Comparison of ENCODE assay signal across 8 cellular contexts in the genomic region with DNA sequence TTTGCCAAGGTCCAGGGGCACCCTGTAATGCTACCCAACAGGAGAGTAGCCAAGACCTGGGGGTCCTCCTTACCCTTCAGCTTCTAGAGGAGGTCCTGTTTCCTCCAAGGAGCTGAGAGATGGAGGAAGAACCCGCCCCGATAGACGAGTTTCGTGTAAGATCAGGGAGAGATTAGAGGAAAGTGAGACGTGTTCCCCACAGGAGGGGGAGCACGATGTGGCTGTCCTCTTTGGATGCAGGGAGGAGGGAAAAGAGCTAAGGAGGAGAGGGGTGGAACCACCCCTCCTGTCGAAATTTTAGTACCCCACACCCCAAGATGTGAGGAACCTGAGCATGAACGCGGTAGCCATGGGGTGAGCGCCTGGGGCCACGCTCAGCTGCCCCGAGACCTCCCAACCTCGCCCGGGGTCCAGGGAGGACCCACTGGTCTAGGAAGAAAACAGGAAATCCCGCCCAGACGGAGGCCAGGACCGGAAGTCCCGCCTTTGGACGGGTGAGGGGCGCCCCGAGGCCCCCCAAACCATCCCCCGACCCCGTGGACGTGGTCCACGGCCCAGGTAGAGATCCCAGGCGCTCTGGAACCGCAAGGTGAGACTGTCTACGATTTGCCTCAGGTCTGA. TPM values are rescaled to one million over a fixed set of nuclear protein-coding genes. Genes with fewer than 3 reads are reported as not detected.
DNase-seq lines count a peak whose midpoint lies in the region; ATAC-seq and TF ChIP-seq lines count a peak whose summit lies in the region.

No MANE protein-coding gene starts in this region.

- intact Hi-C loops in sigmoid colon (cut with DNase I) = loop anchor here (1.0 to 5.0 kb wide), 6 partner anchors 59 to 424 kb away; a partner anchor contains a TSS

- H3K27ac ChIP-seq in HEK293 (ENCODE audit: extremely low read depth, low read depth, low read length) = peak overlapping the region; percentile 94
- H3K27ac ChIP-seq in RWPE2 (ENCODE audit: poor library complexity, severe bottlenecking) = peak overlapping the region; percentile 81
- H3K27ac ChIP-seq in adipose tissue (ENCODE audit: low read depth, low read length) = peak overlapping the region; percentile 82
- peak overlapping the region; percentile 92 to 100 (median 96) for H3K27ac ChIP-seq in sigmoid colon

- POLR2A ChIA-PET in HEK293 (lab: Yijun Ruan, JAX) = interaction anchor here (0.7 to 4.8 kb wide), 15 partner anchors 8 to 235 kb away, joined by 3 to 41 read pairs (median 6); a partner anchor contains a TSS

- ATAC-seq in RWPE2 (ENCODE audit: low read depth) (no peak), GM21423 (IDR thresholded peaks at IDR 0.05; ENCODE audit: unreplicated experiment) (no peak)

- TF ChIP-seq CTCF in HEK293 (tag by site-specific recombination; IDR thresholded peaks at IDR 0.05) (no peak), RWPE2 (IDR thresholded peaks at IDR 0.05; ENCODE audit: poor library complexity, severe bottlenecking) (no peak), sigmoid colon (IDR thresholded peaks at IDR 0.05) (no peak)

- no peaks in the 10 kb centered on the region for H3K27me3 ChIP-seq in RWPE2 (ENCODE audit: insufficient read depth, poor library complexity, severe bottlenecking)
- H3K27me3 ChIP-seq in sigmoid colon = no peaks in the 10 kb centered on the region

- 0 to 1% (median 1%) methylated on average over 25 to 28 of the region's 28 CpGs for WGBS in adipose tissue, 3 donors
- WGBS in sigmoid colon, 2 donors = 1% methylated on average over 28 of the region's 28 CpGs

- no peak for TF ChIP-seq EP300 in sigmoid colon (IDR thresholded peaks at IDR 0.05)

- H3K4me1 ChIP-seq in HEK293 (ENCODE audit: control insufficient read depth, insufficient read depth, low read length) = peaks cover 9% of the 10 kb centered on the region
- no peaks in the 10 kb centered on the region for H3K4me1 ChIP-seq in RWPE2 (ENCODE audit: insufficient read depth, poor library complexity, severe bottlenecking)
- H3K4me1 ChIP-seq in sigmoid colon = peaks cover 0 to 34% (median 29%) of the 10 kb centered on the region in 4 donors

- H3K36me3 ChIP-seq in HEK293 (ENCODE audit: control insufficient read depth in 2 of 2, insufficient read depth in 1 of 2, low read length in 2 of 2) = peaks cover 3 to 43% of the 10 kb centered on the region in 2 experiments; a peak in 2 of 3 replicates
- peaks cover 12% of the 10 kb centered on the region for H3K36me3 ChIP-seq in RWPE2 (ENCODE audit: low read depth)
- H3K36me3 ChIP-seq in sigmoid colon = peaks cover 14 to 43% (median 19%) of the 10 kb centered on the region in 4 donors

- CTCF ChIA-PET in HEK293 (lab: Yijun Ruan, JAX) = interaction anchor here (0.6 kb wide), 2 partner anchors 59 to 271 kb away, joined by 3 read pairs; no protein-coding TSS in a partner anchor

- no peaks in the 10 kb centered on the region for H3K9me3 ChIP-seq in HEK293 (ENCODE audit: control insufficient read depth, insufficient read depth, low read depth, low read length)
- no peaks in the 10 kb centered on the region for H3K9me3 ChIP-seq in RWPE2 (ENCODE audit: severe bottlenecking)
- H3K9me3 ChIP-seq in sigmoid colon = no peaks in the 10 kb centered on the region

- peak; percentile 74 for DNase-seq in Ammon's horn (ENCODE audit: low spot score)
- DNase-seq in RWPE2 (ENCODE audit: low spot score) = no peak
- DNase-seq in hepatic stellate cell (ENCODE audit: low spot score) = peak; percentile 53
- DNase-seq in sigmoid colon = peak; percentile 85
- no peak for DNase-seq in GM19238 (ENCODE audit: insufficient read length, low spot score)

- no peak for TF ChIP-seq POLR2A in sigmoid colon (IDR thresholded peaks at IDR 0.05)

- H3K4me3 ChIP-seq in HEK293 (ENCODE audit: low read depth, low read length) = peak overlapping the region; percentile 79
- peak overlapping the region; percentile 88 for H3K4me3 ChIP-seq in RWPE2 (ENCODE audit: severe bottlenecking)
- H3K4me3 ChIP-seq in sigmoid colon = peak overlapping the region; percentile 61 to 100 (median 91)

TF ChIP-seq in HEK293, 187 proteins besides CTCF, POLR2A, EP300 and RAD21 (continues in another document):
- no peak for TF ChIP-seq GFI1B (tag by site-specific recombination; IDR thresholded peaks at IDR 0.05)
- 0 out of 2 replicates have a peak, but pooled peaks have one; percentile 9 for TF ChIP-seq RBAK (tag by site-specific recombination; IDR thresholded peaks at IDR 0.05)
- TF ChIP-seq ZBTB7A (tag by site-specific recombination; IDR thresholded peaks at IDR 0.05; ENCODE audit: low read depth) = peak; percentile 97; the same call in 1 of the 2 replicates
- TF ChIP-seq, protein P1, sequence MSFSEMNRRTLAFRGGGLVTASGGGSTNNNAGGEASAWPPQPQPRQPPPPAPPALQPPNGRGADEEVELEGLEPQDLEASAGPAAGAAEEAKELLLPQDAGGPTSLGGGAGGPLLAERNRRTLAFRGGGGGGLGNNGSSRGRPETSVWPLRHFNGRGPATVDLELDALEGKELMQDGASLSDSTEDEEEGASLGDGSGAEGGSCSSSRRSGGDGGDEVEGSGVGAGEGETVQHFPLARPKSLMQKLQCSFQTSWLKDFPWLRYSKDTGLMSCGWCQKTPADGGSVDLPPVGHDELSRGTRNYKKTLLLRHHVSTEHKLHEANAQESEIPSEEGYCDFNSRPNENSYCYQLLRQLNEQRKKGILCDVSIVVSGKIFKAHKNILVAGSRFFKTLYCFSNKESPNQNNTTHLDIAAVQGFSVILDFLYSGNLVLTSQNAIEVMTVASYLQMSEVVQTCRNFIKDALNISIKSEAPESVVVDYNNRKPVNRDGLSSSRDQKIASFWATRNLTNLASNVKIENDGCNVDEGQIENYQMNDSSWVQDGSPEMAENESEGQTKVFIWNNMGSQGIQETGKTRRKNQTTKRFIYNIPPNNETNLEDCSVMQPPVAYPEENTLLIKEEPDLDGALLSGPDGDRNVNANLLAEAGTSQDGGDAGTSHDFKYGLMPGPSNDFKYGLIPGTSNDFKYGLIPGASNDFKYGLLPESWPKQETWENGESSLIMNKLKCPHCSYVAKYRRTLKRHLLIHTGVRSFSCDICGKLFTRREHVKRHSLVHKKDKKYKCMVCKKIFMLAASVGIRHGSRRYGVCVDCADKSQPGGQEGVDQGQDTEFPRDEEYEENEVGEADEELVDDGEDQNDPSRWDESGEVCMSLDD (tag by site-specific recombination; IDR thresholded peaks at IDR 0.05) = peak; percentile 100
- TF ChIP-seq, protein P2, sequence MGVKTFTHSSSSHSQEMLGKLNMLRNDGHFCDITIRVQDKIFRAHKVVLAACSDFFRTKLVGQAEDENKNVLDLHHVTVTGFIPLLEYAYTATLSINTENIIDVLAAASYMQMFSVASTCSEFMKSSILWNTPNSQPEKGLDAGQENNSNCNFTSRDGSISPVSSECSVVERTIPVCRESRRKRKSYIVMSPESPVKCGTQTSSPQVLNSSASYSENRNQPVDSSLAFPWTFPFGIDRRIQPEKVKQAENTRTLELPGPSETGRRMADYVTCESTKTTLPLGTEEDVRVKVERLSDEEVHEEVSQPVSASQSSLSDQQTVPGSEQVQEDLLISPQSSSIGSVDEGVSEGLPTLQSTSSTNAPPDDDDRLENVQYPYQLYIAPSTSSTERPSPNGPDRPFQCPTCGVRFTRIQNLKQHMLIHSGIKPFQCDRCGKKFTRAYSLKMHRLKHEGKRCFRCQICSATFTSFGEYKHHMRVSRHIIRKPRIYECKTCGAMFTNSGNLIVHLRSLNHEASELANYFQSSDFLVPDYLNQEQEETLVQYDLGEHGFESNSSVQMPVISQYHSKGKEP (tag by site-specific recombination; IDR thresholded peaks at IDR 0.05) = no peak
- no peak for TF ChIP-seq MEIS1 (CRISPR knock-in tag; IDR thresholded peaks at IDR 0.05; ENCODE audit: borderline replicate concordance)
- TF ChIP-seq, protein P3, sequence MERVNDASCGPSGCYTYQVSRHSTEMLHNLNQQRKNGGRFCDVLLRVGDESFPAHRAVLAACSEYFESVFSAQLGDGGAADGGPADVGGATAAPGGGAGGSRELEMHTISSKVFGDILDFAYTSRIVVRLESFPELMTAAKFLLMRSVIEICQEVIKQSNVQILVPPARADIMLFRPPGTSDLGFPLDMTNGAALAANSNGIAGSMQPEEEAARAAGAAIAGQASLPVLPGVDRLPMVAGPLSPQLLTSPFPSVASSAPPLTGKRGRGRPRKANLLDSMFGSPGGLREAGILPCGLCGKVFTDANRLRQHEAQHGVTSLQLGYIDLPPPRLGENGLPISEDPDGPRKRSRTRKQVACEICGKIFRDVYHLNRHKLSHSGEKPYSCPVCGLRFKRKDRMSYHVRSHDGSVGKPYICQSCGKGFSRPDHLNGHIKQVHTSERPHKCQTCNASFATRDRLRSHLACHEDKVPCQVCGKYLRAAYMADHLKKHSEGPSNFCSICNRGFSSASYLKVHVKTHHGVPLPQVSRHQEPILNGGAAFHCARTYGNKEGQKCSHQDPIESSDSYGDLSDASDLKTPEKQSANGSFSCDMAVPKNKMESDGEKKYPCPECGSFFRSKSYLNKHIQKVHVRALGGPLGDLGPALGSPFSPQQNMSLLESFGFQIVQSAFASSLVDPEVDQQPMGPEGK (tag by site-specific recombination; IDR thresholded peaks at IDR 0.05) = peak; percentile 91
- no peak for TF ChIP-seq ZNF600 (tag by site-specific recombination; IDR thresholded peaks at IDR 0.05)
- TF ChIP-seq ZNF16 (tag by site-specific recombination; IDR thresholded peaks at IDR 0.05; ENCODE audit: low read depth) = no peak
- peak; percentile 100 for TF ChIP-seq ZBTB8A (tag by site-specific recombination; IDR thresholded peaks at IDR 0.05)
- TF ChIP-seq ZSCAN30 (tag by site-specific recombination; IDR thresholded peaks at IDR 0.05) = no peak
- TF ChIP-seq ZNF175 (tag by site-specific recombination; IDR thresholded peaks at IDR 0.05) = no peak
- TF ChIP-seq ZNF707 (tag by site-specific recombination; IDR thresholded peaks at IDR 0.05) = no peak

RNA-seq across cellular contexts. Expression of a gene that starts 1.2 kb away (rescaled TPM):
- polyA plus RNA-seq in adipose tissue (10 to 100 TPM; 21.6 to 43.5 (median 41.7) TPM), sigmoid colon (10 to 100 TPM; 30.3 to 55.9 (median 33.6) TPM)
- total RNA-seq in sigmoid colon = 10 to 100 TPM; 13.6 to 16.1 (median 14.6) TPM

RNA-seq across cellular contexts. Expression of a gene that starts 1.6 kb away (rescaled TPM):
- polyA plus RNA-seq in adipose tissue (10 to 100 TPM; 35.7 to 46.6 (median 37.0) TPM), sigmoid colon (10 to 100 TPM; 13.4 to 29.5 (median 22.8) TPM)
- 10 to 100 TPM; 25.0 to 41.0 (median 26.6) TPM for total RNA-seq in sigmoid colon

RNA-seq across cellular contexts. Expression of a gene that starts 8.5 kb away (rescaled TPM):
- polyA plus RNA-seq in adipose tissue (10 to 100 TPM; 29.7 to 50.9 (median 45.8) TPM), sigmoid colon (10 to 100 TPM; 27.0 to 88.8 (median 34.0) TPM)
- total RNA-seq in sigmoid colon = 10 to 100 TPM; 28.2 to 44.0 (median 33.9) TPM

RNA-seq across cellular contexts. Expression of a gene that starts 20.8 kb away (rescaled TPM):
- 1 to 10 TPM in 1 of 3 donors, under 1 TPM in 1, not detected in 1; 0.63 to 1.5 TPM for polyA plus RNA-seq in adipose tissue
- under 1 TPM; 0.28 to 0.66 (median 0.38) TPM for total RNA-seq in sigmoid colon
- 1 to 10 TPM; 1.8 to 6.8 (median 3.5) TPM for polyA plus RNA-seq in sigmoid colon

RNA-seq across cellular contexts. Expression of a gene that starts 25.0 kb away (rescaled TPM):
- polyA plus RNA-seq in adipose tissue = 10 to 100 TPM; 69.1 to 76.8 (median 73.5) TPM
- 100 to 1,000 TPM in 1 of 4 donors, 10 to 100 TPM in 3; 52.2 to 105 (median 68.1) TPM for total RNA-seq in sigmoid colon
- polyA plus RNA-seq in sigmoid colon = 10 to 100 TPM; 54.8 to 79.7 (median 62.5) TPM

Comparison
In these comparisons a context has a peak if more than half of its experiments do, and no peak if none do; other contexts are left out.
1. DNase-seq: peak in Ammon's horn (single experiment), hepatic stellate cell (single experiment) and sigmoid colon (single experiment); none in RWPE2 (single experiment) and GM19238 (single experiment).
2. Peak in every context shown above with its lines, with median percentiles within 50 percentile points of each other: H3K27ac ChIP-seq and H3K4me3 ChIP-seq.